ENCODE assay signal across 1 cellular context in the genomic region with DNA sequence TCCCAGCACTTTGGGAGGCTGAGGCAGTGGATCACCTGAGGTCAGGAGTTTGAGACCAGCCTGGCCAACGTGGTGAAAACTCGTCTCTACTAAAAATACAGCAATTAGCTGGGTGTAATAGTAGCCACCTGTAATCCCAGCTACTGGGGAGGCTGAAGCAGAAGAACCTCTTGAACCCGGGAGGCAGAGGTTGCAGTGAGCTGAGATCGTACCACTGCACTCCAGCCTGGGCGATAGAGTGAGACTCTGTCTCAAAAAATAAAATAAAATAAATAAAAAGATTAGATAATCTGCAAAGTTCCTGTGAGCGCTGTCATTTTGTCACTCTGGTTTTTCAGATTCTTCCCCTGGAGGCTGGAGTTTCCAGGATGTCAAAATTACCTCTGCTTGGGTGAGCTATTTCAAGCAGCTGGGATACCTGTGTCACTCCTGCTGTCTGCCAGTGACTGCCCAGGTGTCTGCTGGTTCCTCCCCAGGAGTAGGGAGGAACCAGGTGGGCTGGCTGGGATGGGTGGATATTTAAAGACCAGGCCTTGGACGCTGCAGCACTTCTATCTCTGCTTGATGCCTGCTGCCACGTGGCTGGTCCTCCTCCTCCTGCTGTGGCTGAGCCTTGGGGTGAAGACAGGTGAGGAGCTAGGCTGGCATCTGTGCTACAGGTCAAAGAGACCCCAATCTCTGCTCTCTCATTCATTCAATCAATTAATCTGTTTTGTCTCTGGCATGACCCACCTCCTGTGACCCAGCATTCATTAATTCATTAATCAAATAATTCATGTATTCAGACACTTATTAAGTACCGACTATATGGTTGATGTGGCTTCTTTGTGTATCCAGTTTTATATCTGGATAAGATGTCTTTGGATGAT.
TF ChIP-seq lines count a peak whose summit lies in the region.

No MANE protein-coding gene starts in this region.

TF ChIP-seq in WTC11, 78 proteins besides CTCF, POLR2A, EP300 and RAD21 (continued from another document):
- TF ChIP-seq, protein P1, sequence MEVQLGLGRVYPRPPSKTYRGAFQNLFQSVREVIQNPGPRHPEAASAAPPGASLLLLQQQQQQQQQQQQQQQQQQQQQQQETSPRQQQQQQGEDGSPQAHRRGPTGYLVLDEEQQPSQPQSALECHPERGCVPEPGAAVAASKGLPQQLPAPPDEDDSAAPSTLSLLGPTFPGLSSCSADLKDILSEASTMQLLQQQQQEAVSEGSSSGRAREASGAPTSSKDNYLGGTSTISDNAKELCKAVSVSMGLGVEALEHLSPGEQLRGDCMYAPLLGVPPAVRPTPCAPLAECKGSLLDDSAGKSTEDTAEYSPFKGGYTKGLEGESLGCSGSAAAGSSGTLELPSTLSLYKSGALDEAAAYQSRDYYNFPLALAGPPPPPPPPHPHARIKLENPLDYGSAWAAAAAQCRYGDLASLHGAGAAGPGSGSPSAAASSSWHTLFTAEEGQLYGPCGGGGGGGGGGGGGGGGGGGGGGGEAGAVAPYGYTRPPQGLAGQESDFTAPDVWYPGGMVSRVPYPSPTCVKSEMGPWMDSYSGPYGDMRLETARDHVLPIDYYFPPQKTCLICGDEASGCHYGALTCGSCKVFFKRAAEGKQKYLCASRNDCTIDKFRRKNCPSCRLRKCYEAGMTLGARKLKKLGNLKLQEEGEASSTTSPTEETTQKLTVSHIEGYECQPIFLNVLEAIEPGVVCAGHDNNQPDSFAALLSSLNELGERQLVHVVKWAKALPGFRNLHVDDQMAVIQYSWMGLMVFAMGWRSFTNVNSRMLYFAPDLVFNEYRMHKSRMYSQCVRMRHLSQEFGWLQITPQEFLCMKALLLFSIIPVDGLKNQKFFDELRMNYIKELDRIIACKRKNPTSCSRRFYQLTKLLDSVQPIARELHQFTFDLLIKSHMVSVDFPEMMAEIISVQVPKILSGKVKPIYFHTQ (CRISPR knock-in tag; IDR thresholded peaks at IDR 0.05): 0 out of 2 replicates have a peak, but pooled peaks have one; percentile 24
- TF ChIP-seq ZNF263 (CRISPR knock-in tag; IDR thresholded peaks at IDR 0.05; ENCODE audit: low read depth): no peak
TF ChIP-seq in WTC11: peak in this region for 1.
